In the genomic region with DNA sequence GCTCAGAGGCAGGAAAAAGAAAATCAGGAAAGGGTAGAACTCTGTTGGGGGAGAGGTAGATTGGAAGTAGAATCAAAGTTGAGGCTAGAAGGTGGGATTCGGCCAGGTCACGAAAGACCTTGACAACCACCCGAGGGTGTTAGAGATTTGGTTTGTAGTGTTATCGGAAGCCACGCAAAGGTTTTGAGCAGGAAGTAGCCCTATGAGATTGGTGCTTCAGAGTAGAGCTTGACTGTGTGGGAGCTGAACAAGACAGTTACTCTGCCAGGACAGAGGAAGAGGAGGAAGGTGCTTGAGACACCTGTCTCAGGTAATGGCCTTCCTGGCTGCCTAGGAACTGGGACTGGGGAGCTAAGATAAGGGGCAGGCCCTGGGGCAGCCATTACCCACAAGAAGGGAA, we compare ENCODE assay signal across 10 cellular contexts.
A peak's percentile ranks its signal among the peaks of the same experiment; 100 is the strongest.
DNase-seq lines count a peak whose midpoint lies in the region; ATAC-seq and TF ChIP-seq lines count a peak whose summit lies in the region.
"Had no signal": no experiment of that assay in that cellular context is flagged by ENCODE, and none has a peak within 500 bp of the region (broad histone marks: within the 10 kb centered on the region; RNA-seq: fewer than 3 reads in every experiment).

No MANE protein-coding gene starts in this region.

- no peaks in the 10 kb centered on the region for H3K9me3 ChIP-seq in muscle layer of colon (ENCODE audit: low read length)
- H3K9me3 ChIP-seq in thoracic aorta: no peaks in the 10 kb centered on the region

- DNase-seq in activated T-cell treated with anti-CD3 and anti-CD28 coated beads, Interleukin-2, amount 50 U/mL, for 72 hours: no peak
- no peak for DNase-seq in activated T-cell treated with anti-CD3 and anti-CD28 coated beads for 4 hours
- no peak for DNase-seq in activated T-helper 1 cell treated with anti-CD3 and anti-CD28 coated beads, Interleukin-12 subunit alpha, Interleukin-12 subunit beta, Interleukin-2, Interleukin-4 antibody, amounts not matched to agents 30 ng/mL and 10 ng/mL and 1 ng/mL, durations not matched to agents 14 hours and 24 hours and 36 hours (ENCODE audit: low spot score)
- DNase-seq in thoracic aorta (ENCODE audit: low spot score): no peak
- DNase-seq in stimulated activated CD4-positive, alpha-beta T cell treated with anti-CD3 and anti-CD28 coated beads, Interleukin-2, amount 100 ng/mL, for 48 hours: no peak
- no peak for DNase-seq in DMS79 treated with DMSO at 0.1 percent for 48 hours (lab: John Stamatoyannopoulos, UW)
- no peak for DNase-seq in AG08395 (ENCODE audit: low spot score)
- DNase-seq: activated effector memory CD4-positive, alpha-beta T cell treated with Interleukin-2 at 50 U/mL for 16 hours; NCI-H510A had no signal

- intact Hi-C loops in activated T-helper 1 cell treated with anti-CD3 and anti-CD28 coated beads, Interleukin-12 subunit alpha, Interleukin-12 subunit beta, Interleukin-2, Interleukin-4 antibody, amounts not matched to agents 30 ng/mL and 10 ng/mL and 1 ng/mL, durations not matched to agents 14 hours and 24 hours and 36 hours (cut with micrococcal nuclease): loop anchor here (1.0 to 10.0 kb wide), 8 partner anchors 10 to 181 kb away; no protein-coding TSS in a partner anchor

- H3K27ac Mint-ChIP-seq in activated T-cell treated with anti-CD3 and anti-CD28 coated beads, Interleukin-2, amount 50 U/mL, for 72 hours: peak overlapping the region; percentile 39
- H3K27ac Mint-ChIP-seq in activated T-helper 1 cell treated with anti-CD3 and anti-CD28 coated beads, Interleukin-12 subunit alpha, Interleukin-12 subunit beta, Interleukin-2, Interleukin-4 antibody, amounts not matched to agents 30 ng/mL and 10 ng/mL and 1 ng/mL, durations not matched to agents 14 hours and 24 hours and 36 hours: peak overlapping the region; percentile 82

- no peak for TF ChIP-seq CTCF in thoracic aorta (IDR thresholded peaks at IDR 0.05)

- H3K36me3 ChIP-seq in muscle layer of colon (ENCODE audit: insufficient read depth, low read length): no peaks in the 10 kb centered on the region
- H3K36me3 ChIP-seq in thoracic aorta: no peaks in the 10 kb centered on the region

- peaks cover 82% of the 10 kb centered on the region for H3K4me1 Mint-ChIP-seq in activated T-cell treated with anti-CD3 and anti-CD28 coated beads, Interleukin-2, amount 50 U/mL, for 72 hours (ENCODE audit: low read depth)
- H3K4me1 Mint-ChIP-seq in activated T-helper 1 cell treated with anti-CD3 and anti-CD28 coated beads, Interleukin-12 subunit alpha, Interleukin-12 subunit beta, Interleukin-2, Interleukin-4 antibody, amounts not matched to agents 30 ng/mL and 10 ng/mL and 1 ng/mL, durations not matched to agents 14 hours and 24 hours and 36 hours (ENCODE audit: low read depth): peaks cover 83% of the 10 kb centered on the region

- H3K36me3 Mint-ChIP-seq in activated T-cell treated with anti-CD3 and anti-CD28 coated beads, Interleukin-2, amount 50 U/mL, for 72 hours (ENCODE audit: insufficient read depth in 2 of 2): peaks cover 16 to 18% of the 10 kb centered on the region in 2 donors
- H3K36me3 Mint-ChIP-seq in activated T-helper 1 cell treated with anti-CD3 and anti-CD28 coated beads, Interleukin-12 subunit alpha, Interleukin-12 subunit beta, Interleukin-2, Interleukin-4 antibody, amounts not matched to agents 30 ng/mL and 10 ng/mL and 1 ng/mL, durations not matched to agents 14 hours and 24 hours and 36 hours (ENCODE audit: low read depth): peaks cover 30% of the 10 kb centered on the region

- H3K4me3 ChIP-seq in muscle layer of colon (ENCODE audit: low read depth in 1 of 2, low read length in 2 of 2) (no peak overlapping the region), thoracic aorta (peak overlapping the region; percentile 50)

- H3K27me3 ChIP-seq in muscle layer of colon (ENCODE audit: control insufficient read depth in 1 of 2, insufficient read depth in 2 of 2, low read length in 2 of 2) (no peaks in the 10 kb centered on the region), thoracic aorta (replicated peaks; ENCODE audit: insufficient read depth) (no peaks in the 10 kb centered on the region)

- H3K27ac ChIP-seq in muscle layer of colon (ENCODE audit: low read depth, low read length): peak overlapping the region; percentile 57
- peak overlapping the region; percentile 84 to 96 for H3K27ac ChIP-seq in thoracic aorta

- H3K9ac ChIP-seq in muscle layer of colon (ENCODE audit: low read length): no peak overlapping the region

- peaks cover 36% of the 10 kb centered on the region for H3K4me1 ChIP-seq in muscle layer of colon (ENCODE audit: insufficient read depth, low read length)
- peaks cover 34 to 62% of the 10 kb centered on the region in 2 donors for H3K4me1 ChIP-seq in thoracic aorta (ENCODE audit: control insufficient read depth in 1 of 2, low read depth in 2 of 2)

- peak overlapping the region; percentile 54 to 78 for H3K4me3 Mint-ChIP-seq in activated T-cell treated with anti-CD3 and anti-CD28 coated beads, Interleukin-2, amount 50 U/mL, for 72 hours
- peak overlapping the region; percentile 63 for H3K4me3 Mint-ChIP-seq in activated T-helper 1 cell treated with anti-CD3 and anti-CD28 coated beads, Interleukin-12 subunit alpha, Interleukin-12 subunit beta, Interleukin-2, Interleukin-4 antibody, amounts not matched to agents 30 ng/mL and 10 ng/mL and 1 ng/mL, durations not matched to agents 14 hours and 24 hours and 36 hours

- H3K27me3 Mint-ChIP-seq in activated T-cell treated with anti-CD3 and anti-CD28 coated beads, Interleukin-2, amount 50 U/mL, for 72 hours (ENCODE audit: low read depth): peaks cover 9% of the 10 kb centered on the region
- peaks cover 2% of the 10 kb centered on the region for H3K27me3 Mint-ChIP-seq in activated T-helper 1 cell treated with anti-CD3 and anti-CD28 coated beads, Interleukin-12 subunit alpha, Interleukin-12 subunit beta, Interleukin-2, Interleukin-4 antibody, amounts not matched to agents 30 ng/mL and 10 ng/mL and 1 ng/mL, durations not matched to agents 14 hours and 24 hours and 36 hours (ENCODE audit: insufficient read depth)

- H3K9me3 Mint-ChIP-seq in activated T-cell treated with anti-CD3 and anti-CD28 coated beads, Interleukin-2, amount 50 U/mL, for 72 hours: peaks cover 2 to 10% of the 10 kb centered on the region in 2 donors
- peaks cover 19% of the 10 kb centered on the region for H3K9me3 Mint-ChIP-seq in activated T-helper 1 cell treated with anti-CD3 and anti-CD28 coated beads, Interleukin-12 subunit alpha, Interleukin-12 subunit beta, Interleukin-2, Interleukin-4 antibody, amounts not matched to agents 30 ng/mL and 10 ng/mL and 1 ng/mL, durations not matched to agents 14 hours and 24 hours and 36 hours

- ATAC-seq in activated T-cell treated with anti-CD3 and anti-CD28 coated beads, Interleukin-2, amount 50 U/mL, for 72 hours (replicated peaks in 1 of 2): peak; percentile 22 to 34
- ATAC-seq in thoracic aorta (ENCODE audit: insufficient number of reproducible peaks, low FRiP score, low read depth): no peak
